Comparison of ENCODE assay signal across 28 cellular contexts in genomic region chr14:92627707-92628215, GRCh38.
"Had no signal": no experiment of that assay in that cellular context is flagged by ENCODE, and none has a peak within 500 bp of the region (broad histone marks: within the 10 kb centered on the region; RNA-seq: fewer than 3 reads in every experiment).

No MANE protein-coding gene starts in this region.

- H3K4me3 ChIP-seq: colonic mucosa, gastrocnemius medialis, mucosa of descending colon, psoas muscle, sigmoid colon, smooth muscle cell, suprapubic skin, tibial artery, upper lobe of right lung had no signal

- H3K27ac Mint-ChIP-seq: activated T-cell treated with anti-CD3 and anti-CD28 coated beads, Interleukin-2, amount 50 U/mL, for 72 hours; T-helper 1 cell treated with Interleukin-12 subunit alpha and Interleukin-12 subunit beta and Interleukin-4 antibody, amounts not matched to agents 30 μg/mL and 1 μg/mL, for 36 hours had no signal

- ATAC-seq: activated naive CD4-positive, alpha-beta T cell treated with anti-CD3 and anti-CD28 coated beads, Interleukin-2, amount 50 U/mL, for 72 hours; activated T-cell treated with anti-CD3 and anti-CD28 coated beads, Interleukin-2, amount 50 U/mL, for 72 hours; gastrocnemius medialis; left cardiac atrium; left ventricle myocardium superior; mucosa of descending colon; psoas muscle; upper lobe of right lung had no signal

- H3K4me3 Mint-ChIP-seq: activated T-cell treated with anti-CD3 and anti-CD28 coated beads, Interleukin-2, amount 50 U/mL, for 72 hours; T-helper 1 cell treated with Interleukin-12 subunit alpha and Interleukin-12 subunit beta and Interleukin-4 antibody, amounts not matched to agents 30 μg/mL and 1 μg/mL, for 36 hours had no signal

- H2AFZ ChIP-seq: parathyroid adenoma had no signal

- H3K9me3 ChIP-seq: colonic mucosa, psoas muscle had no signal

- H3K27ac ChIP-seq: colonic mucosa, gastrocnemius medialis, parathyroid adenoma, psoas muscle, sigmoid colon, suprapubic skin, tibial artery, upper lobe of right lung had no signal

- FAIRE-seq: keratinocyte had no signal

- H3K27me3 ChIP-seq: colonic mucosa, gastrocnemius medialis, sigmoid colon, suprapubic skin, tibial artery, upper lobe of right lung had no signal

- H3K4me2 ChIP-seq: smooth muscle cell had no signal

- H3K9ac ChIP-seq: parathyroid adenoma had no signal

- H3K4me1 ChIP-seq: colonic mucosa, gastrocnemius medialis, parathyroid adenoma, psoas muscle, suprapubic skin, tibial artery, upper lobe of right lung had no signal

- H3K36me3 ChIP-seq: colonic mucosa, gastrocnemius medialis, suprapubic skin, upper lobe of right lung had no signal

- DNase-seq: activated CD4-positive, alpha-beta T cell treated with anti-CD3 and anti-CD28 coated beads for 4 hours; activated CD4-positive, alpha-beta T cell treated with anti-CD3 and anti-CD28 coated beads, Interleukin-2, amount 50 U/mL, for 4 hours; activated naive CD4-positive, alpha-beta T cell; activated T-cell treated with anti-CD3 and anti-CD28 coated beads for 4 hours; activated T-cell treated with anti-CD3 and anti-CD28 coated beads, Interleukin-2, amount 50 U/mL, for 72 hours; anterior cingulate cortex; colonic mucosa; effector CD8-positive, alpha-beta T cell; erythroblast; gastrocnemius medialis; glutamatergic neuron; left cardiac atrium; left ventricle myocardium superior; mucosa of descending colon; occipital lobe; psoas muscle; sigmoid colon; stimulated activated CD4-positive, alpha-beta T cell treated with anti-CD3 and anti-CD28 coated beads, Interleukin-1b, Interleukin-23, amount 100 ng/mL, for 48 hours; stimulated activated naive CD4-positive, alpha-beta T cell; T1000; tibial artery; upper lobe of right lung had no signal
